ENCODE assay signal across 17 cellular contexts in genomic region chr1:238779676-238780075, GRCh38.
"Had no signal": no experiment of that assay in that cellular context is flagged by ENCODE, and none has a peak within 500 bp of the region (broad histone marks: within the 10 kb centered on the region; RNA-seq: fewer than 3 reads in every experiment).

No MANE protein-coding gene starts in this region.

- H3K4me1 ChIP-seq: esophagus muscularis mucosa, gastroesophageal sphincter had no signal

- H3K4me1 Mint-ChIP-seq: immature natural killer cell had no signal

- H3K36me3 Mint-ChIP-seq: immature natural killer cell; natural killer cell treated with Interleukin-12 subunit alpha and Interleukin-12 subunit beta and Interleukin-15 and Interleukin-18, amount 100 ng/mL, for 72 hours; neural progenitor cell had no signal

- H3K27me3 ChIP-seq: esophagus muscularis mucosa, gastroesophageal sphincter, neural progenitor cell, ovary had no signal

- H2AFZ ChIP-seq: neural progenitor cell had no signal

- H3K27ac ChIP-seq: esophagus muscularis mucosa, gastroesophageal sphincter, neural progenitor cell, ovary had no signal

- ATAC-seq: gastroesophageal sphincter; left colon; left ventricle myocardium superior; natural killer cell treated with Interleukin-12 subunit alpha and Interleukin-12 subunit beta and Interleukin-15 and Interleukin-18, amount 100 ng/mL, for 72 hours; right cardiac atrium had no signal

- H3K9me3 ChIP-seq: esophagus muscularis mucosa, gastroesophageal sphincter, ovary had no signal

- H3K4me3 Mint-ChIP-seq: immature natural killer cell; natural killer cell treated with Interleukin-12 subunit alpha and Interleukin-12 subunit beta and Interleukin-15 and Interleukin-18, amount 100 ng/mL, for 72 hours; neural progenitor cell had no signal

- H3K4me3 ChIP-seq: esophagus muscularis mucosa, gastroesophageal sphincter, lung, neural progenitor cell, ovary, smooth muscle cell had no signal

- H3K27me3 Mint-ChIP-seq: natural killer cell treated with Interleukin-12 subunit alpha and Interleukin-12 subunit beta and Interleukin-15 and Interleukin-18, amount 100 ng/mL, for 72 hours had no signal

- DNase-seq: effector memory CD4-positive, alpha-beta T cell; foreskin fibroblast; immature natural killer cell; left colon; left ventricle myocardium superior; nucleus accumbens; ovary; right cardiac atrium; stimulated activated CD4-positive, alpha-beta T cell treated with anti-CD3 and anti-CD28 coated beads, Interleukin-2, amount 100 ng/mL, for 48 hours; stimulated activated naive CD4-positive, alpha-beta T cell treated with Interleukin-2 at 50 U/mL for 16 hours; trophoblast cell had no signal

- H3K4me2 ChIP-seq: neural progenitor cell, smooth muscle cell had no signal

- H3K36me3 ChIP-seq: esophagus muscularis mucosa, gastroesophageal sphincter, neural progenitor cell, ovary had no signal

- H3K27ac Mint-ChIP-seq: immature natural killer cell; natural killer cell treated with Interleukin-12 subunit alpha and Interleukin-12 subunit beta and Interleukin-15 and Interleukin-18, amount 100 ng/mL, for 72 hours; neural progenitor cell had no signal

- H3K9ac ChIP-seq: neural progenitor cell had no signal
